ENCODE assay signal across 14 cellular contexts in genomic region chr2:182242561-182242960, GRCh38.
DNase-seq lines count a peak whose midpoint lies in the region; ATAC-seq and TF ChIP-seq lines count a peak whose summit lies in the region.
"Had no signal": no experiment of that assay in that cellular context is flagged by ENCODE, and none has a peak within 500 bp of the region (broad histone marks: within the 10 kb centered on the region; RNA-seq: fewer than 3 reads in every experiment).

No MANE protein-coding gene starts in this region.

- DNase-seq in left ventricle myocardium superior (no peak), left ventricle myocardium inferior (no peak), mesendoderm (peak; percentile 40), Ammon's horn (ENCODE audit: low spot score) (no peak), vagina (ENCODE audit: extremely low spot score in 2 of 2) (no peak), NCI-H187 treated with DMSO at 0.1 percent for 48 hours (lab: John Stamatoyannopoulos, UW) (no peak)
- DNase-seq: 8988T; AML-193; CD4-positive, CD25-positive, alpha-beta regulatory T cell; DMS53; H7 had no signal

- intact Hi-C loops in left ventricle myocardium superior (cut with micrococcal nuclease), result no loop called here
- intact Hi-C loops in left ventricle myocardium inferior (cut with micrococcal nuclease), result no loop called here
- intact Hi-C loops in vagina (cut with DNase I), result no loop called here

- H3K27me3 ChIP-seq in left ventricle myocardium inferior (ENCODE audit: low read depth) (no peaks in the 10 kb centered on the region), mesendoderm (ENCODE audit: insufficient read depth, low read length, poor library complexity) (no peaks in the 10 kb centered on the region), vagina (no peaks in the 10 kb centered on the region)
- H3K27me3 ChIP-seq: BLaER1 treated with 17β-estradiol and CSF1 and Interleukin-3, amounts not matched to agents 10 nM and 100 nM had no signal

- H3K27ac ChIP-seq in left ventricle myocardium inferior (replicated peaks) (no peak overlapping the region), mesendoderm (ENCODE audit: low read depth, low read length) (no peak overlapping the region), vagina (no peak overlapping the region)
- H3K27ac ChIP-seq: BLaER1 treated with 17β-estradiol and CSF1 and Interleukin-3, amounts not matched to agents 10 nM and 100 nM had no signal

- H3K4me3 ChIP-seq in left ventricle myocardium inferior (no peak overlapping the region), mesendoderm (ENCODE audit: low read length) (no peak overlapping the region), vagina (no peak overlapping the region)
- H3K4me3 ChIP-seq: BLaER1 treated with 17β-estradiol and CSF1 and Interleukin-3, amounts not matched to agents 10 nM and 100 nM; GM12878 had no signal

- WGBS in mesendoderm (ENCODE audit: extremely low coverage, insufficient coverage, low lambda C conversion rate), result no CpG with 5 or more reads among the region's 5 CpGs

- no peak overlapping the region for H4K8ac ChIP-seq in mesendoderm (ENCODE audit: low read depth, low read length)

- H3K27me3 Mint-ChIP-seq in brain, result peaks cover 2% of the 10 kb centered on the region
- H3K27me3 Mint-ChIP-seq: CD4-positive, CD25-positive, alpha-beta regulatory T cell had no signal

- no peak overlapping the region for H3K18ac ChIP-seq in mesendoderm (ENCODE audit: low read length)

- peak; percentile 25 for ATAC-seq in left ventricle myocardium superior
- ATAC-seq: GM12878 had no signal

- no peak overlapping the region for H3K4me2 ChIP-seq in mesendoderm (ENCODE audit: low read length)
- H3K4me2 ChIP-seq: BLaER1 treated with 17β-estradiol and CSF1 and Interleukin-3, amounts not matched to agents 10 nM and 100 nM had no signal

- no peak overlapping the region for H2BK5ac ChIP-seq in mesendoderm (ENCODE audit: low read length)

- no peak overlapping the region for H2AK5ac ChIP-seq in mesendoderm (ENCODE audit: low read length)

- no peak overlapping the region for H2BK120ac ChIP-seq in mesendoderm (ENCODE audit: low read depth, low read length)

- TF ChIP-seq CTCF in left ventricle myocardium inferior (IDR thresholded peaks at IDR 0.05; ENCODE audit: borderline replicate concordance), result no peak
- TF ChIP-seq CTCF in brain (conservative IDR thresholded peaks at IDR 0.05), result no peak
- no peak for TF ChIP-seq CTCF in vagina (IDR thresholded peaks at IDR 0.05)

- H3K4me1 ChIP-seq in left ventricle myocardium inferior (peaks cover 13% of the 10 kb centered on the region), mesendoderm (ENCODE audit: control insufficient read depth, low read depth, low read length) (no peaks in the 10 kb centered on the region), vagina (no peaks in the 10 kb centered on the region)

- no peak overlapping the region for H2BK15ac ChIP-seq in mesendoderm (replicated peaks; ENCODE audit: low read depth)

- H4K5ac ChIP-seq in mesendoderm (ENCODE audit: low read length), result no peak overlapping the region

- no peaks in the 10 kb centered on the region for H3K9me3 Mint-ChIP-seq in brain

- H3K23ac ChIP-seq in mesendoderm (ENCODE audit: low read length), result no peak overlapping the region

- H3K36me3 ChIP-seq in left ventricle myocardium inferior, result no peaks in the 10 kb centered on the region
- no peaks in the 10 kb centered on the region for H3K36me3 ChIP-seq in mesendoderm (ENCODE audit: control insufficient read depth, insufficient read depth, low read length)
- no peaks in the 10 kb centered on the region for H3K36me3 ChIP-seq in vagina
- H3K36me3 ChIP-seq: BLaER1 treated with 17β-estradiol and CSF1 and Interleukin-3, amounts not matched to agents 10 nM and 100 nM had no signal

- no peak overlapping the region for H3K4ac ChIP-seq in mesendoderm (ENCODE audit: low read depth, low read length)

- H3K27ac Mint-ChIP-seq in brain, result peak overlapping the region in 3 of 5 experiments; percentile 56 to 83 (median 78)
- H3K27ac Mint-ChIP-seq: CD4-positive, CD25-positive, alpha-beta regulatory T cell had no signal

- H3K56ac ChIP-seq in mesendoderm (ENCODE audit: low read length), result no peak overlapping the region

- no peaks in the 10 kb centered on the region for H3K9me3 ChIP-seq in left ventricle myocardium inferior (replicated peaks)
- H3K9me3 ChIP-seq in vagina, result no peaks in the 10 kb centered on the region

- no peak for TF ChIP-seq POLR2A in vagina (IDR thresholded peaks at IDR 0.05)

- H3K9ac ChIP-seq in mesendoderm (ENCODE audit: low read length), result no peak overlapping the region
- H3K9ac ChIP-seq: BLaER1 treated with 17β-estradiol and CSF1 and Interleukin-3, amounts not matched to agents 10 nM and 100 nM had no signal

- H3K79me1 ChIP-seq in mesendoderm (ENCODE audit: low read length), result no peaks in the 10 kb centered on the region

- peak overlapping the region in 2 of 5 experiments; percentile 11 to 68 for H3K4me3 Mint-ChIP-seq in brain
- H3K4me3 Mint-ChIP-seq: CD4-positive, CD25-positive, alpha-beta regulatory T cell had no signal

- peaks cover 26% of the 10 kb centered on the region for H3K4me1 Mint-ChIP-seq in brain
- H3K4me1 Mint-ChIP-seq: CD4-positive, CD25-positive, alpha-beta regulatory T cell had no signal

- H3K36me3 Mint-ChIP-seq in brain, result peaks cover 11% of the 10 kb centered on the region
- H3K36me3 Mint-ChIP-seq: CD4-positive, CD25-positive, alpha-beta regulatory T cell had no signal

- H3K79me2 ChIP-seq in mesendoderm (ENCODE audit: control insufficient read depth, insufficient read depth, low read length), result no peaks in the 10 kb centered on the region
